Comparison of ENCODE assay signal across 8 cellular contexts in the genomic region with DNA sequence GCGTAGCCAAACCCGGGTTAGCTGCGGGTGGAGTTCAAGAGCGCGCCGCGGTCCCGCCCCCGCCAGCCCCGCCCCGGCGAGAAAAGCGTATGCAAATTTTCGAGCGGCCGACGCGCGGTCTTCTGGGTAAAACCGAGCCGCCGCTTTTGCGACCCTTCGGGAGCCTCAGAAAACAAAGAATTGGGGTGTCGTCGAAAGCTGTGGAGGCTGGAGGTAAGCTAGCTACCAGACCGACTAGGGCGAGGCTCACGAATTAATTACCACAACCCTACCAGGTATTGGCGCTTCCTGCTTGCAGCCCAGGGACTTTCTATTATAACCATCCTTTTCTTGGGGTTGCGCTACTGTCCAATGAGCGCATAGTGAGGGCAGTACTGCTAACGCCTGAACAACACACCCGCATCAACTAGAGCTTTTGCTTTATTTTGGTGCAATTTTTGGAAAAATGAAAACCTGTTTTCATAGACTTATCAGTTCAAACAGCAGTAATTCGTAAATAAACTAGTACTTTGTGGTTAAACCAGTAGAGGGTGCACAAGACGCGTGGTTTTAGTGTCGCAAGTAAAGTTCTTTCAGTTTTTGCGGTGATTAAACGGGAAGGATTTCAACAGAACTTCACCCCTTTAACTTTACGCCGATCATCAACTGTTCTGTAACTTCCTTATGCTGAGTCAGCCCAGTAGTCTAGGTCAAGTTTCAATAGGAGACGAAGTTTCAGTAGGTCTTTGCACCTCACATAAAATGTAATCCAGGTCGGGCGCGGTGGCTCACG. TPM values are rescaled to one million over a fixed set of nuclear protein-coding genes. Genes with fewer than 3 reads are reported as not detected.
DNase-seq lines count a peak whose midpoint lies in the region; ATAC-seq, FAIRE-seq and TF ChIP-seq lines count a peak whose summit lies in the region.

Gene RNU4ATAC (plus strand): TSS at position 318 of the 772 bp plus-strand sequence.

- H4K20me1 ChIP-seq in keratinocyte (ENCODE audit: control insufficient read depth, extremely low read depth, insufficient read depth, low read length): no peaks in the 10 kb centered on the region

- no peaks in the 10 kb centered on the region for H3K27me3 Mint-ChIP-seq in central memory CD8-positive, alpha-beta T cell

- H3K79me2 ChIP-seq in keratinocyte (ENCODE audit: control insufficient read depth, insufficient read depth, low read length): peaks cover 39% of the 10 kb centered on the region

- H3K9me3 ChIP-seq in keratinocyte (ENCODE audit: control insufficient read depth, low read depth, low read length): no peaks in the 10 kb centered on the region

- peak within 1 kb of the TSS; percentile 97 for H3K27ac Mint-ChIP-seq in central memory CD8-positive, alpha-beta T cell (ENCODE audit: low read depth)

- H3K4me3 ChIP-seq in AG09309 (ENCODE audit: control insufficient read depth, low read depth, low read length) (peak within 1 kb of the TSS; percentile 80), keratinocyte (ENCODE audit: control insufficient read depth in 2 of 3, extremely low read depth in 1 of 3, insufficient read depth in 2 of 3, low read depth in 1 of 3, low read length in 3 of 3) (peak within 1 kb of the TSS; percentile 84 to 93 (median 85))

- DNase-seq in AG09309 (ENCODE audit: low read depth): peak; percentile 99
- DNase-seq in NCI-H226: peak; percentile 94
- peak; percentile 69 to 75 (median 72) for DNase-seq in activated CD4-positive, CD25-positive, alpha-beta regulatory T cell (lab: John Stamatoyannopoulos, UW)
- peak; percentile 80 to 85 for DNase-seq in central memory CD8-positive, alpha-beta T cell (ENCODE audit: low spot score in 2 of 2)
- DNase-seq in keratinocyte (ENCODE audit: low read depth, low spot score): peak; percentile 95
- peak; percentile 67 to 82 for DNase-seq in stimulated activated CD4-positive, alpha-beta T cell treated with anti-CD3 and anti-CD28 coated beads, Interleukin-15, amount 100 ng/mL, for 1 hour (ENCODE audit: low read depth in 1 of 2, low spot score in 1 of 2)

- ATAC-seq in GM18907 (IDR thresholded peaks at IDR 0.05; ENCODE audit: unreplicated experiment) (peak; percentile 83), HG03159 (IDR thresholded peaks at IDR 0.05; ENCODE audit: unreplicated experiment) (peak; percentile 75)
- ATAC-seq in central memory CD8-positive, alpha-beta T cell (replicated peaks; ENCODE audit: extremely low read depth, poor library complexity, severe bottlenecking): peak; percentile 90

- H3K4me1 Mint-ChIP-seq in central memory CD8-positive, alpha-beta T cell: peaks cover 36% of the 10 kb centered on the region

- H2AFZ ChIP-seq in keratinocyte (ENCODE audit: control insufficient read depth, low read length): peak within 1 kb of the TSS; percentile 87

- H3K4me2 ChIP-seq in keratinocyte (ENCODE audit: control insufficient read depth, extremely low read depth, insufficient read depth, low read depth, low read length): peak within 1 kb of the TSS; percentile 73

- peaks cover 51% of the 10 kb centered on the region for H3K4me1 ChIP-seq in keratinocyte (ENCODE audit: control insufficient read depth, extremely low read depth, insufficient read depth, low read length)

- dilution Hi-C loops in keratinocyte (cut with MboI; ENCODE audit: extremely low pct_ligation_motif_present, low sequenced_read_pairs): no loop called here

- peaks cover 5 to 6% of the 10 kb centered on the region in 2 experiments for H3K36me3 ChIP-seq in keratinocyte (ENCODE audit: control insufficient read depth in 2 of 2, extremely low read depth in 1 of 2, insufficient read depth in 2 of 2, low read length in 2 of 2)

- no peaks in the 10 kb centered on the region for H3K27me3 ChIP-seq in keratinocyte (ENCODE audit: control insufficient read depth, extremely low read depth, insufficient read depth, low read length)

- H3K36me3 Mint-ChIP-seq in central memory CD8-positive, alpha-beta T cell (ENCODE audit: insufficient read depth): peaks cover 22% of the 10 kb centered on the region

- H3K4me3 Mint-ChIP-seq in central memory CD8-positive, alpha-beta T cell: peak within 1 kb of the TSS; percentile 87

- TF ChIP-seq CTCF in AG09309 (IDR thresholded peaks at IDR 0.05; ENCODE audit: control insufficient read depth, insufficient read depth, low read depth, low read length, missing control alignments) (peak; percentile 50), keratinocyte (optimal IDR thresholded peaks at IDR 0.05 in 1 of 3, IDR thresholded peaks at IDR 0.05 in 1 of 3, conservative IDR thresholded peaks at IDR 0.05 in 1 of 3; ENCODE audit: extremely low read depth in 1 of 3, insufficient read depth in 2 of 3, low read length in 3 of 3) (peak in 2 of 3 experiments; percentile 46 to 60)

- H3K9me1 ChIP-seq in keratinocyte (ENCODE audit: control insufficient read depth, extremely low read depth, insufficient read depth, low read length): no peaks in the 10 kb centered on the region

- peak within 1 kb of the TSS; percentile 96 for H3K9ac ChIP-seq in keratinocyte (ENCODE audit: control insufficient read depth, extremely low read depth, insufficient read depth, low read length)

- peak within 1 kb of the TSS; percentile 100 for H3K27ac ChIP-seq in keratinocyte (ENCODE audit: control insufficient read depth, insufficient read depth, low read length)

- no peaks in the 10 kb centered on the region for H3K9me3 Mint-ChIP-seq in central memory CD8-positive, alpha-beta T cell

- no peak for FAIRE-seq in keratinocyte (lab: Jason Lieb, UNC)

RNA-seq across cellular contexts. Expression of gene RNU4ATAC, which starts in this region (rescaled TPM):
- polyA plus RNA-seq in keratinocyte: not detected in 3 replicates
- not detected for polyA plus RNA-seq in keratinocyte (2011; ENCODE audit: low read depth)
- polyA plus RNA-seq in keratinocyte (2011; cell fraction: cytosol; rRNA removed): not detected in 2 replicates
- polyA plus RNA-seq in keratinocyte (2011; cell fraction: nucleus; rRNA removed): not detected in 2 replicates
- polyA plus RNA-seq in keratinocyte (2012; ENCODE audit: low replicate concordance): not detected in 2 replicates
- polyA minus RNA-seq in keratinocyte: under 0.01 TPM in 3 replicates
- 1,401 TPM for polyA minus RNA-seq in keratinocyte (2011; cell fraction: cytosol; rRNA and poly(A)+ RNA removed)
- polyA minus RNA-seq in keratinocyte (2011; cell fraction: nucleus; rRNA and poly(A)+ RNA removed): under 0.01 TPM in 2 replicates

Comparison
In these comparisons a context has a peak if more than half of its experiments do, and no peak if none do; other contexts are left out.
1. Peak in every context shown above with its lines: DNase-seq, ATAC-seq, H3K4me3 ChIP-seq and H3K27ac ChIP-seq.